In the genomic region with DNA sequence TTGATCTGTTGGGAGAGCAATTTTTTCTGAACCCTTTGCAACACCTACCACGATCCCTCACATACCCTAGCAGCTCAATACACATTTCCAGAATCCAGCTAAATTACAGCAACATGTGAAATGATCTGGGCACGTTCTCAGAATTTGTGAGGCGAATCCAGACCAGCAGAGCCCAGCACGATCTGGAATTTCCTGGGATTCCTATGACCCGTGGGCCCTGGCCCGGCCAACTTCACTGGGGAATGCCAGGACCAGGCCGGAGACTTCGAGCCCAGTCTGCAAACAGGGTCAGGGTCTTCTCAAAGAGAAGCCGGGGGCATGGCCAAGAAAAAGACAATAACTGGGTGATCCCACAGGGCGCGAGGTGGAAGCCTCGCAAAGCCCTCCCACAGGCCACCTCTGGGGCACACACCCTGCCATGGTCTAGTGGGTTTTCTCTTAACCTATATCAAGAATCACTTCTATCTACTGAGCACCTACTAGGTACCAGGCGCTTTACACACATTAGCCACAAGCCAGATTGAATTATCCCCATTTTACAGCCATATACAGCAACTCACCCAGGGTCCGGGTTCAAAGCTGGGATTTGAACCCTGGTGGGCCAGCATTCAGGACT, we compare ENCODE assay signal across 11 cellular contexts. TPM values are rescaled to one million over a fixed set of nuclear protein-coding genes. Genes with fewer than 3 reads are reported as not detected.
DNase-seq lines count a peak whose midpoint lies in the region; ATAC-seq and TF ChIP-seq lines count a peak whose summit lies in the region.
"Had no signal": no experiment of that assay in that cellular context is flagged by ENCODE, and none has a peak within 500 bp of the region (broad histone marks: within the 10 kb centered on the region; RNA-seq: fewer than 3 reads in every experiment).

No MANE protein-coding gene starts in this region.

- H3K4me3 ChIP-seq in thyroid gland (replicated peaks in 1 of 3) = no peak overlapping the region
- H3K4me3 ChIP-seq: PC-9 had no signal

- no peak for ATAC-seq in activated CD4-positive, alpha-beta T cell treated with anti-CD3 and anti-CD28 coated beads for 36 hours
- ATAC-seq in effector memory CD8-positive, alpha-beta T cell (replicated peaks) = no peak

- intact Hi-C loops in activated CD4-positive, alpha-beta T cell treated with anti-CD3 and anti-CD28 coated beads for 36 hours (cut with DNase I, micrococcal nuclease) = no loop called here
- intact Hi-C loops in thyroid gland (cut with DNase I) = no loop called here

- no peaks in the 10 kb centered on the region for H3K9me3 ChIP-seq in thyroid gland

- peaks cover 83% of the 10 kb centered on the region for H3K4me1 Mint-ChIP-seq in activated CD4-positive, alpha-beta T cell treated with anti-CD3 and anti-CD28 coated beads for 36 hours
- H3K4me1 Mint-ChIP-seq in effector memory CD8-positive, alpha-beta T cell (ENCODE audit: low read depth in 2 of 2) = peaks cover 84 to 88% of the 10 kb centered on the region in 2 donors
- peaks cover 78% of the 10 kb centered on the region for H3K4me1 Mint-ChIP-seq in nephron progenitor cell

- H3K36me3 Mint-ChIP-seq in activated CD4-positive, alpha-beta T cell treated with anti-CD3 and anti-CD28 coated beads for 36 hours (ENCODE audit: low read depth) = peaks cover 7% of the 10 kb centered on the region
- peaks cover 32% of the 10 kb centered on the region for H3K36me3 Mint-ChIP-seq in effector memory CD8-positive, alpha-beta T cell (ENCODE audit: insufficient read depth)
- peaks cover 12% of the 10 kb centered on the region for H3K36me3 Mint-ChIP-seq in nephron progenitor cell (ENCODE audit: low read depth)

- CTCF ChIA-PET in activated CD4-positive, alpha-beta T cell treated with anti-CD3 and anti-CD28 coated beads for 36 hours (lab: Charles Lee) = interaction anchor here (0.6 to 1.0 kb wide), 3 partner anchors 8 to 65 kb away, joined by 3 read pairs; no protein-coding TSS in a partner anchor

- H3K9me3 Mint-ChIP-seq in activated CD4-positive, alpha-beta T cell treated with anti-CD3 and anti-CD28 coated beads for 36 hours (ENCODE audit: low read depth) = no peaks in the 10 kb centered on the region
- H3K9me3 Mint-ChIP-seq in effector memory CD8-positive, alpha-beta T cell = no peaks in the 10 kb centered on the region
- H3K9me3 Mint-ChIP-seq in nephron progenitor cell = no peaks in the 10 kb centered on the region

- H3K27me3 Mint-ChIP-seq in activated CD4-positive, alpha-beta T cell treated with anti-CD3 and anti-CD28 coated beads for 36 hours = no peaks in the 10 kb centered on the region
- H3K27me3 Mint-ChIP-seq in effector memory CD8-positive, alpha-beta T cell = no peaks in the 10 kb centered on the region
- H3K27me3 Mint-ChIP-seq in nephron progenitor cell (ENCODE audit: low read depth, poor library complexity) = no peaks in the 10 kb centered on the region

- no peaks in the 10 kb centered on the region for H3K27me3 ChIP-seq in thyroid gland

- WGBS in thyroid gland, 2 donors = 74 to 78% methylated on average over 14 of the region's 14 CpGs

- no peak for TF ChIP-seq CTCF in nephron progenitor cell (IDR thresholded peaks at IDR 0.05)
- TF ChIP-seq CTCF in thyroid gland (IDR thresholded peaks at IDR 0.05) = no peak

- H3K27ac Mint-ChIP-seq in activated CD4-positive, alpha-beta T cell treated with anti-CD3 and anti-CD28 coated beads for 36 hours = peak overlapping the region; percentile 15
- peak overlapping the region; percentile 95 to 96 for H3K27ac Mint-ChIP-seq in effector memory CD8-positive, alpha-beta T cell
- H3K27ac Mint-ChIP-seq in nephron progenitor cell = peak overlapping the region; percentile 74

- peak overlapping the region; percentile 67 to 92 (median 91) for H3K27ac ChIP-seq in thyroid gland
- H3K27ac ChIP-seq: 22Rv1, PC-9 had no signal

- no peak for DNase-seq in activated CD4-positive, alpha-beta T cell treated with anti-CD3 and anti-CD28 coated beads for 36 hours
- no peak for DNase-seq in activated CD4-positive, alpha-beta T cell treated with anti-CD3 and anti-CD28 coated beads, Interleukin-2, amount 50 U/mL, for 1 hour
- DNase-seq in effector memory CD8-positive, alpha-beta T cell = no peak
- DNase-seq in nephron progenitor cell (no peak), thyroid gland (peak; percentile 43 to 77), NCI-H2196 (lab: John Stamatoyannopoulos, UW; ENCODE audit: unreplicated experiment) (no peak), NCI-H82 (lab: John Stamatoyannopoulos, UW) (no peak), GDM1 (lab: John Stamatoyannopoulos, UW) (no peak)
- DNase-seq: Kasumi-1, PC-9 had no signal

- no peak for TF ChIP-seq POLR2A in thyroid gland (IDR thresholded peaks at IDR 0.05)

- H3K4me1 ChIP-seq in thyroid gland = peaks cover 63 to 85% of the 10 kb centered on the region in 2 donors

- H3K36me3 ChIP-seq in thyroid gland = no peaks in the 10 kb centered on the region

- POLR2A ChIA-PET in activated CD4-positive, alpha-beta T cell treated with anti-CD3 and anti-CD28 coated beads for 36 hours (lab: Charles Lee) = no interaction called here

- H3K4me3 Mint-ChIP-seq in activated CD4-positive, alpha-beta T cell treated with anti-CD3 and anti-CD28 coated beads for 36 hours = no peak overlapping the region
- peak overlapping the region; percentile 71 to 78 for H3K4me3 Mint-ChIP-seq in effector memory CD8-positive, alpha-beta T cell
- H3K4me3 Mint-ChIP-seq in nephron progenitor cell = no peak overlapping the region

RNA-seq across cellular contexts. Expression of gene FAM53B, which starts 33.8 kb away (rescaled TPM):
- total RNA-seq in activated CD4-positive, alpha-beta T cell treated with anti-CD3 and anti-CD28 coated beads for 36 hours = 10 to 100 TPM; 13.3 to 13.9 TPM
- total RNA-seq in thyroid gland = 10 to 100 TPM; 37.6 to 96.3 (median 80.4) TPM

Comparison
In these comparisons a context has a peak if more than half of its experiments do, and no peak if none do; other contexts are left out.
1. DNase-seq: peak in thyroid gland (2 of 2); none in activated CD4-positive, alpha-beta T cell treated with anti-CD3 and anti-CD28 coated beads for 36 hours (single experiment), activated CD4-positive, alpha-beta T cell treated with anti-CD3 and anti-CD28 coated beads, Interleukin-2, amount 50 U/mL, for 1 hour (single experiment), effector memory CD8-positive, alpha-beta T cell (0 of 3), nephron progenitor cell (single experiment), NCI-H2196 (single experiment), NCI-H82 (single experiment) and GDM1 (single experiment).
2. H3K27ac Mint-ChIP-seq: peak in every context shown above with its lines; median percentile 96 in effector memory CD8-positive, alpha-beta T cell; 74 in nephron progenitor cell; 15 in activated CD4-positive, alpha-beta T cell treated with anti-CD3 and anti-CD28 coated beads for 36 hours.
3. H3K4me3 Mint-ChIP-seq: peak in effector memory CD8-positive, alpha-beta T cell (2 of 2); none in activated CD4-positive, alpha-beta T cell treated with anti-CD3 and anti-CD28 coated beads for 36 hours (single experiment) and nephron progenitor cell (single experiment).